ENCODE assay signal across 9 cellular contexts in genomic region chr15:79769081-79769481, GRCh38.
DNase-seq lines count a peak whose midpoint lies in the region; ATAC-seq and TF ChIP-seq lines count a peak whose summit lies in the region.
"Had no signal": no experiment of that assay in that cellular context is flagged by ENCODE, and none has a peak within 500 bp of the region (broad histone marks: within the 10 kb centered on the region; RNA-seq: fewer than 3 reads in every experiment).

No MANE protein-coding gene starts in this region.

- H3K36me3 ChIP-seq in Panc1 (ENCODE audit: control insufficient read depth, insufficient read depth, low read length) (no peaks in the 10 kb centered on the region), esophagus squamous epithelium (no peaks in the 10 kb centered on the region)

- no peaks in the 10 kb centered on the region for H3K36me3 Mint-ChIP-seq in natural killer cell

- TF ChIP-seq POLR2A in esophagus squamous epithelium (IDR thresholded peaks at IDR 0.05): no peak

- 25 to 56% methylated on average over 1 to 4 of the region's 4 CpGs for WGBS in esophagus squamous epithelium, 2 donors

- no peaks in the 10 kb centered on the region for H3K9me3 Mint-ChIP-seq in natural killer cell

- no TSS peak for BruUV-seq in Panc1 (replicated peaks; lab: Mats Ljungman, UMichigan)

- no peak overlapping the region for H3K27ac ChIP-seq in Panc1 (ENCODE audit: low read length)
- no peak overlapping the region for H3K27ac ChIP-seq in esophagus squamous epithelium

- H3K4me1 Mint-ChIP-seq in natural killer cell: no peaks in the 10 kb centered on the region

- peaks cover 3 to 11% of the 10 kb centered on the region in 2 donors for H3K27me3 Mint-ChIP-seq in natural killer cell (ENCODE audit: low read depth in 2 of 2)

- POLR2A ChIA-PET in Panc1 (lab: Charles Lee): no interaction called here

- ATAC-seq in Panc1: peak; percentile 65; the same call in 1 of the 2 replicates
- no peak for ATAC-seq in natural killer cell
- ATAC-seq in HG02763 (IDR thresholded peaks at IDR 0.05; ENCODE audit: unreplicated experiment): no peak

- no peaks in the 10 kb centered on the region for H3K4me1 ChIP-seq in Panc1 (ENCODE audit: control insufficient read depth, insufficient read depth, low read length)
- no peaks in the 10 kb centered on the region for H3K4me1 ChIP-seq in esophagus squamous epithelium

- CTCF ChIA-PET in Panc1 (lab: Charles Lee): no interaction called here

- TF ChIP-seq CTCF in AG09319 (IDR thresholded peaks at IDR 0.05; ENCODE audit: low read depth, low read length) (peak; percentile 30), GM13976 (IDR thresholded peaks at IDR 0.05; ENCODE audit: borderline replicate concordance, control extremely low read depth, extremely low read depth, insufficient read depth, missing control alignments) (peak; percentile 24), Panc1 (IDR thresholded peaks at IDR 0.05) (peak; percentile 65), foreskin fibroblast (IDR thresholded peaks at IDR 0.05; ENCODE audit: low read depth, low read length) (peak; percentile 8), esophagus squamous epithelium (IDR thresholded peaks at IDR 0.05) (peak in 1 of 6 experiments; percentile 25), natural killer cell (IDR thresholded peaks at IDR 0.05) (no peak)

- H3K9me3 ChIP-seq in Panc1 (ENCODE audit: control insufficient read depth, insufficient read depth, low read depth, low read length): no peaks in the 10 kb centered on the region
- no peaks in the 10 kb centered on the region for H3K9me3 ChIP-seq in esophagus squamous epithelium

- no peak overlapping the region for H3K27ac Mint-ChIP-seq in natural killer cell

- H3K27me3 ChIP-seq in Panc1 (ENCODE audit: control insufficient read depth, insufficient read depth, low read length): peaks cover 16% of the 10 kb centered on the region; the same call in 1 of the 2 replicates
- H3K27me3 ChIP-seq in esophagus squamous epithelium: no peaks in the 10 kb centered on the region

- intact Hi-C loops in Panc1 (cut with micrococcal nuclease; ENCODE audit: unreplicated experiment): no loop called here
- intact Hi-C loops in esophagus squamous epithelium (cut with DNase I): no loop called here
- intact Hi-C loops in natural killer cell (cut with micrococcal nuclease): no loop called here

- no peak overlapping the region for H3K4me3 Mint-ChIP-seq in natural killer cell

- no peak overlapping the region for H3K4me3 ChIP-seq in Panc1 (ENCODE audit: low read depth in 2 of 2, low read length in 2 of 2)
- no peak overlapping the region for H3K4me3 ChIP-seq in foreskin fibroblast (ENCODE audit: low read depth in 1 of 2, low read length in 2 of 2)
- no peak overlapping the region for H3K4me3 ChIP-seq in esophagus squamous epithelium

- in situ Hi-C loops in GM13976 (cut with MboI; ENCODE audit: low sequenced_read_pairs, unreplicated experiment): no loop called here
- in situ Hi-C loops in Panc1 (cut with HindIII; ENCODE audit: low pct_unique_long_range_greater_than_20kb, low sequenced_read_pairs): no loop called here

- DNase-seq in AG09319 (ENCODE audit: extremely low read depth, low read depth): no peak
- no peak for DNase-seq in GM13976 (ENCODE audit: low spot score)
- no peak for DNase-seq in Panc1 (ENCODE audit: low read depth, low spot score)
- DNase-seq in foreskin fibroblast: peak in 1 of 2 donors; percentile 4
- DNase-seq in esophagus squamous epithelium (lab: John Stamatoyannopoulos, UW): no peak
- no peak for DNase-seq in natural killer cell
- no peak for DNase-seq in anterior cingulate cortex (lab: John Stamatoyannopoulos, UW)
- DNase-seq: head of caudate nucleus had no signal
